18 cellular contexts compared by ENCODE assay signal in genomic region chr7:38831262-38831661, GRCh38.
A peak's percentile ranks its signal among the peaks of the same experiment; 100 is the strongest.
DNase-seq lines count a peak whose midpoint lies in the region; ATAC-seq, FAIRE-seq and TF ChIP-seq lines count a peak whose summit lies in the region.
"Had no signal": no experiment of that assay in that cellular context is flagged by ENCODE, and none has a peak within 500 bp of the region (broad histone marks: within the 10 kb centered on the region; RNA-seq: fewer than 3 reads in every experiment).

No MANE protein-coding gene starts in this region.

- CTCF ChIA-PET in A549 (lab: Yijun Ruan, JAX) (interaction anchor here (1.1 to 1.2 kb wide), 2 partner anchors 10 to 23 kb away, joined by 3 to 4 read pairs; no protein-coding TSS in a partner anchor), GM12878 (lab: Yijun Ruan, JAX) (interaction anchor here (0.7 to 0.9 kb wide), 4 partner anchors 35 to 144 kb away, joined by 3 read pairs; partner anchors contain the start of gene VPS41)

- FAIRE-seq in A549 (lab: Jason Lieb, UNC) (no peak), GM12878 (lab: Jason Lieb, UNC) (peak; percentile 52), islet of Langerhans (lab: Jason Lieb, UNC) (peak; percentile 95)

- in situ Hi-C loops in GM12878 (cut with MboI): no loop called here

- ATAC-seq in A549: no peak
- ATAC-seq in GM12878: peak; percentile 17
- ATAC-seq in HG02973 (IDR thresholded peaks at IDR 0.05; ENCODE audit: unreplicated experiment): no peak
- ATAC-seq in HG02938 (IDR thresholded peaks at IDR 0.05; ENCODE audit: unreplicated experiment): no peak
- ATAC-seq: activated CD8-positive, alpha-beta T cell treated with anti-CD3 and anti-CD28 coated beads for 36 hours; activated naive CD4-positive, alpha-beta T cell treated with anti-CD3 and anti-CD28 coated beads, Interleukin-2, amount 50 U/mL, for 72 hours; activated T-cell treated with anti-CD3 and anti-CD28 coated beads, Interleukin-2, amount 50 U/mL, for 4 hours had no signal

- TF ChIP-seq RAD21 in A549 (conservative IDR thresholded peaks at IDR 0.05 in 1 of 2, IDR thresholded peaks at IDR 0.05 in 1 of 2): no peak
- no peak for TF ChIP-seq RAD21 in GM12878 (IDR thresholded peaks at IDR 0.05; ENCODE audit: insufficient read depth, low read depth, low read length)

- TF ChIP-seq EP300 in A549 (IDR thresholded peaks at IDR 0.05) (no peak), GM12878 (IDR thresholded peaks at IDR 0.05; ENCODE audit: borderline replicate concordance in 1 of 2, control insufficient read depth in 1 of 2, low read depth in 2 of 2, low read length in 2 of 2) (no peak)

- H3K36me3 ChIP-seq in GM12878 (ENCODE audit: control insufficient read depth in 2 of 2, insufficient read depth in 2 of 2, low read length in 1 of 2): no peaks in the 10 kb centered on the region
- H3K36me3 ChIP-seq: brain microvascular endothelial cell, HAP-1 had no signal

- H3K4me3 ChIP-seq in A549 (no peak overlapping the region), GM12878 (no peak overlapping the region)
- H3K4me3 ChIP-seq: HAP-1, stomach had no signal

- no peak overlapping the region for H3K27ac ChIP-seq in A549
- no peak overlapping the region for H3K27ac ChIP-seq in GM12878 (ENCODE audit: control insufficient read depth, insufficient read depth)
- H3K27ac ChIP-seq: brain microvascular endothelial cell, stomach had no signal

- RAD21 ChIA-PET in GM12878 (lab: Charles Lee; ENCODE audit: unreplicated experiment): interaction anchor here (1.1 kb wide), 1 partner anchor 634 kb away, joined by 3 read pairs; no protein-coding TSS in a partner anchor

- SMC1A ChIA-PET in GM12878 (lab: Charles Lee; ENCODE audit: uncharacterized antibody, unreplicated experiment): interaction anchor here (0.5 to 1.7 kb wide), 11 partner anchors 8 to 381 kb away, joined by 3 to 5 read pairs (median 3); partner anchors contain the start of gene VPS41

- H3K4me1 ChIP-seq in A549 (0 out of 3 replicates have a peak, but pooled peaks cover 3% of the 10 kb centered on the region), GM12878 (ENCODE audit: control insufficient read depth, insufficient read depth, low read length) (0 out of 2 replicates have a peak, but pooled peaks cover under 1% of the 10 kb centered on the region)

- BruUV-seq in GM12878 (replicated peaks; lab: Mats Ljungman, UMichigan): no TSS peak

- H4K20me1 ChIP-seq in GM12878 (ENCODE audit: control insufficient read depth, insufficient read depth): no peaks in the 10 kb centered on the region

- H2AFZ ChIP-seq in GM12878 (ENCODE audit: control insufficient read depth, low read depth, low read length): no peak overlapping the region

- H3K9me3 ChIP-seq in A549 (no peaks in the 10 kb centered on the region), GM12878 (replicated peaks; ENCODE audit: control insufficient read depth, insufficient read depth, low read length) (no peaks in the 10 kb centered on the region)
- H3K9me3 ChIP-seq: HAP-1, heart right ventricle, stomach had no signal

- no peaks in the 10 kb centered on the region for H3K79me2 ChIP-seq in GM12878 (ENCODE audit: control insufficient read depth, insufficient read depth, low read length)

- intact Hi-C loops in GM12878 (cut with micrococcal nuclease; ENCODE audit: unreplicated experiment): no loop called here

- WGBS in A549 (ENCODE audit: missing lambda C conversion rate): 55% methylated on average over 4 of the region's 4 CpGs
- 90% methylated on average over 4 of the region's 4 CpGs for WGBS in GM12878 (ENCODE audit: insufficient coverage, insufficient replicate concordance, low lambda C conversion rate, missing lambda C conversion rate)

- POLR2A ChIA-PET in A549 (lab: Yijun Ruan, JAX): no interaction called here
- POLR2A ChIA-PET in GM12878 (lab: Charles Lee): interaction anchor here (1.3 to 1.6 kb wide), 2 partner anchors 50 to 79 kb away, joined by 3 read pairs; no protein-coding TSS in a partner anchor

- H3K27me3 ChIP-seq in GM12878 (replicated peaks in 1 of 2; ENCODE audit: control insufficient read depth in 2 of 2, insufficient read depth in 2 of 2, low read length in 1 of 2): no peaks in the 10 kb centered on the region
- H3K27me3 ChIP-seq: brain microvascular endothelial cell, heart right ventricle, stomach had no signal

- DNase-seq in A549 (ENCODE audit: low read depth in 1 of 2, low spot score in 1 of 2): no peak
- DNase-seq in EL: peak; percentile 5
- DNase-seq in GM12878 (ENCODE audit: low read depth, low spot score): no peak
- no peak for DNase-seq in stimulated activated CD4-positive, alpha-beta T cell treated with anti-CD3 and anti-CD28 coated beads, Interleukin-4, amount 100 ng/mL, for 4 hours
- DNase-seq in epidermal melanocyte (ENCODE audit: insufficient read length, low spot score): no peak
- DNase-seq: activated CD8-positive, alpha-beta T cell treated with anti-CD3 and anti-CD28 coated beads for 36 hours; activated T-cell treated with anti-CD3 and anti-CD28 coated beads, Interleukin-2, amount 50 U/mL, for 4 hours; brain microvascular endothelial cell; heart right ventricle; NCI-H1694 treated with DMSO at 0.1 percent for 48 hours; NCI-H345; right cardiac atrium; stomach had no signal

- H3K4me2 ChIP-seq in A549 (0 out of 3 replicates have a peak overlapping the region, but pooled peaks have one; percentile 9), GM12878 (ENCODE audit: control insufficient read depth, insufficient read depth) (no peak overlapping the region)

- no peak for TF ChIP-seq POLR2A in A549 (IDR thresholded peaks at IDR 0.05; ENCODE audit: low read length)
- no peak for TF ChIP-seq POLR2A in GM12878 (IDR thresholded peaks at IDR 0.05; ENCODE audit: low read depth, low read length)

- no peak overlapping the region for H3K9ac ChIP-seq in GM12878 (ENCODE audit: control insufficient read depth, insufficient read depth, low read length)

- TF ChIP-seq CTCF in A549 (IDR thresholded peaks at IDR 0.05) (no peak), GM12878 (IDR thresholded peaks at IDR 0.05 in 2 of 3, conservative IDR thresholded peaks at IDR 0.05 in 1 of 3; ENCODE audit: control insufficient read depth in 2 of 3, extremely low read depth in 1 of 3, insufficient read depth in 1 of 3, low read depth in 3 of 3, low read length in 3 of 3) (no peak)

TF ChIP-seq in A549, 52 proteins besides CTCF, POLR2A, EP300 and RAD21 (continues in another document):
- TF ChIP-seq SREBF2 (IDR thresholded peaks at IDR 0.05): no peak
- TF ChIP-seq BCL3 (IDR thresholded peaks at IDR 0.05): no peak
- TF ChIP-seq NPAS2 (CRISPR knock-in tag; IDR thresholded peaks at IDR 0.05; ENCODE audit: borderline replicate concordance): no peak
- TF ChIP-seq KDM1A (IDR thresholded peaks at IDR 0.05; ENCODE audit: low read depth): no peak
- no peak for TF ChIP-seq RFX5 (IDR thresholded peaks at IDR 0.05)
- TF ChIP-seq RCOR1 (IDR thresholded peaks at IDR 0.05; ENCODE audit: low read depth, low read length): no peak
- no peak for TF ChIP-seq ATOH8 (CRISPR knock-in tag; IDR thresholded peaks at IDR 0.05; ENCODE audit: low read depth)
- no peak for TF ChIP-seq POLR2AphosphoS2 (conservative IDR thresholded peaks at IDR 0.05; ENCODE audit: low read length)

TF ChIP-seq in GM12878, 131 proteins besides CTCF, POLR2A, EP300 and RAD21:
- TF ChIP-seq NR2F1 (conservative IDR thresholded peaks at IDR 0.05): no peak
- TF ChIP-seq FOXK2 (IDR thresholded peaks at IDR 0.05): no peak
- no peak for TF ChIP-seq MTA2 (IDR thresholded peaks at IDR 0.05; ENCODE audit: low read depth)
- TF ChIP-seq SMAD5 (IDR thresholded peaks at IDR 0.05; ENCODE audit: low read depth): no peak
- no peak for TF ChIP-seq ESRRA (IDR thresholded peaks at IDR 0.05; ENCODE audit: low read length)
- no peak for TF ChIP-seq SMARCA5 (IDR thresholded peaks at IDR 0.05)
